Comparison of ENCODE assay signal across 8 cellular contexts in genomic region chr17:42675348-42675983, GRCh38. TPM values are rescaled to one million over a fixed set of nuclear protein-coding genes. Genes with fewer than 3 reads are reported as not detected.
DNase-seq lines count a peak whose midpoint lies in the region; ATAC-seq and TF ChIP-seq lines count a peak whose summit lies in the region.

No MANE protein-coding gene starts in this region.

- TF ChIP-seq CTCF in WI38 (IDR thresholded peaks at IDR 0.05; ENCODE audit: low read depth, low read length) (no peak), thoracic aorta (IDR thresholded peaks at IDR 0.05) (no peak)

- ATAC-seq in thoracic aorta (ENCODE audit: insufficient number of reproducible peaks, low FRiP score, low read depth): no peak

- H3K27ac ChIP-seq in iPS-18a (ENCODE audit: low read length): no peak overlapping the region
- H3K27ac ChIP-seq in thoracic aorta: peak overlapping the region; percentile 92 to 96

- H3K27me3 ChIP-seq in iPS-18a (ENCODE audit: control insufficient read depth, insufficient read depth, low read length): peaks cover 69% of the 10 kb centered on the region
- H3K27me3 ChIP-seq in thoracic aorta (replicated peaks; ENCODE audit: insufficient read depth): no peaks in the 10 kb centered on the region

- H3K4me1 ChIP-seq in iPS-18a (ENCODE audit: control insufficient read depth, low read depth, low read length) (peaks cover 42% of the 10 kb centered on the region), thoracic aorta (ENCODE audit: control insufficient read depth in 1 of 2, low read depth in 2 of 2) (peaks cover 47 to 49% of the 10 kb centered on the region in 2 donors)

- H3K9me3 ChIP-seq in iPS-18a (ENCODE audit: control insufficient read depth, low read depth, low read length) (no peaks in the 10 kb centered on the region), thoracic aorta (no peaks in the 10 kb centered on the region)

- no peaks in the 10 kb centered on the region for H3K36me3 ChIP-seq in iPS-18a (ENCODE audit: control insufficient read depth, low read depth, low read length)
- H3K36me3 ChIP-seq in thoracic aorta: peaks cover 28% of the 10 kb centered on the region

- DNase-seq in NCI-H2196 treated with DMSO at 0.1 percent for 48 hours (lab: John Stamatoyannopoulos, UW; ENCODE audit: unreplicated experiment) (peak; percentile 9), NCI-H2196 (lab: John Stamatoyannopoulos, UW; ENCODE audit: unreplicated experiment) (no peak), thoracic aorta (ENCODE audit: low spot score) (no peak), T-helper 2 cell (no peak), pons (ENCODE audit: low spot score) (no peak), SW 1271 (lab: John Stamatoyannopoulos, UW) (no peak)

- H3K9ac ChIP-seq in iPS-18a (ENCODE audit: low read length): no peak overlapping the region

- H3K4me3 ChIP-seq in WI38 (ENCODE audit: low read depth, low read length): peak overlapping the region; percentile 86
- H3K4me3 ChIP-seq in iPS-18a (ENCODE audit: low read length): peak overlapping the region; percentile 88
- H3K4me3 ChIP-seq in thoracic aorta: peak overlapping the region; percentile 93

RNA-seq across cellular contexts. Expression of gene PLEKHH3, which starts 1.3 kb away (rescaled TPM):
- total RNA-seq in thoracic aorta: 10 to 100 TPM; 54.8 to 59.2 TPM

RNA-seq across cellular contexts. Expression of gene CCR10, which starts 6.2 kb away (rescaled TPM):
- total RNA-seq in thoracic aorta: 1 to 10 TPM; 3.2 to 3.4 TPM

RNA-seq across cellular contexts. Expression of gene CNTNAP1, which starts 6.9 kb away (rescaled TPM):
- total RNA-seq in thoracic aorta: 10 to 100 TPM in 1 of 2 donors, 1 to 10 TPM in 1; 9.1 to 19.6 TPM

RNA-seq across cellular contexts. Expression of gene TUBG2, which starts 16.4 kb away (rescaled TPM):
- total RNA-seq in thoracic aorta: 10 to 100 TPM; 47.2 to 49.0 TPM
